15 cellular contexts compared by ENCODE assay signal in genomic region chr2:100852999-100853908, GRCh38. TPM values are rescaled to one million over a fixed set of nuclear protein-coding genes. Genes with fewer than 3 reads are reported as not detected.
DNase-seq lines count a peak whose midpoint lies in the region; ATAC-seq and TF ChIP-seq lines count a peak whose summit lies in the region.
"Had no signal": no experiment of that assay in that cellular context is flagged by ENCODE, and none has a peak within 500 bp of the region (broad histone marks: within the 10 kb centered on the region; RNA-seq: fewer than 3 reads in every experiment).

No MANE protein-coding gene starts in this region.

- no peaks in the 10 kb centered on the region for H3K9me3 Mint-ChIP-seq in natural killer cell treated with Interleukin-12 subunit alpha and Interleukin-12 subunit beta and Interleukin-15 and Interleukin-18, amount 100 ng/mL, for 72 hours
- H3K9me3 Mint-ChIP-seq: activated T-cell treated with anti-CD3 and anti-CD28 coated beads, Interleukin-2, amount 50 U/mL, for 72 hours; CD4-positive, alpha-beta T cell had no signal

- no peak for TF ChIP-seq EP300 in Ishikawa (IDR thresholded peaks at IDR 0.05; ENCODE audit: borderline replicate concordance)

- peak; percentile 3 for DNase-seq in DMS153 (lab: John Stamatoyannopoulos, UW)
- DNase-seq in DMS153 treated with DMSO at 0.1 percent for 48 hours (lab: John Stamatoyannopoulos, UW; ENCODE audit: unreplicated experiment): no peak
- DNase-seq in SKM-1 (lab: John Stamatoyannopoulos, UW; ENCODE audit: unreplicated experiment): peak; percentile 17
- DNase-seq in iris pigment epithelial cell (ENCODE audit: low read depth): peak; percentile 16
- no peak for DNase-seq in natural killer cell treated with Interleukin-12 subunit alpha and Interleukin-12 subunit beta and Interleukin-15 and Interleukin-18, amount 100 ng/mL, for 72 hours (ENCODE audit: low spot score)
- DNase-seq in DMS114 treated with DMSO at 0.1 percent for 48 hours (lab: John Stamatoyannopoulos, UW; ENCODE audit: unreplicated experiment): no peak
- DNase-seq: activated CD4-positive, alpha-beta T cell treated with anti-CD3 and anti-CD28 coated beads for 1 hour; activated T-cell treated with anti-CD3 and anti-CD28 coated beads, Interleukin-2, amount 50 U/mL, for 72 hours; aorta; CD4-positive, alpha-beta T cell; dorsolateral prefrontal cortex; foreskin fibroblast; NCI-H1694 had no signal

- H3K36me3 Mint-ChIP-seq in natural killer cell treated with Interleukin-12 subunit alpha and Interleukin-12 subunit beta and Interleukin-15 and Interleukin-18, amount 100 ng/mL, for 72 hours: no peaks in the 10 kb centered on the region

- no peaks in the 10 kb centered on the region for H3K4me1 Mint-ChIP-seq in natural killer cell treated with Interleukin-12 subunit alpha and Interleukin-12 subunit beta and Interleukin-15 and Interleukin-18, amount 100 ng/mL, for 72 hours (ENCODE audit: low read depth in 2 of 2)

- ATAC-seq in natural killer cell treated with Interleukin-12 subunit alpha and Interleukin-12 subunit beta and Interleukin-15 and Interleukin-18, amount 100 ng/mL, for 72 hours: no peak
- no peak for ATAC-seq in HG03095 (IDR thresholded peaks at IDR 0.05; ENCODE audit: unreplicated experiment)
- ATAC-seq: activated T-cell treated with anti-CD3 and anti-CD28 coated beads, Interleukin-2, amount 50 U/mL, for 72 hours had no signal

- H3K27ac Mint-ChIP-seq in natural killer cell treated with Interleukin-12 subunit alpha and Interleukin-12 subunit beta and Interleukin-15 and Interleukin-18, amount 100 ng/mL, for 72 hours: no peak overlapping the region
- H3K27ac Mint-ChIP-seq: activated T-cell treated with anti-CD3 and anti-CD28 coated beads, Interleukin-2, amount 50 U/mL, for 72 hours; CD4-positive, alpha-beta T cell had no signal

- TF ChIP-seq RAD21 in Ishikawa (IDR thresholded peaks at IDR 0.05; ENCODE audit: low read depth): no peak; the same call in 1 of the 2 replicates

- H3K4me3 Mint-ChIP-seq in natural killer cell treated with Interleukin-12 subunit alpha and Interleukin-12 subunit beta and Interleukin-15 and Interleukin-18, amount 100 ng/mL, for 72 hours: no peak overlapping the region
- H3K4me3 Mint-ChIP-seq: activated T-cell treated with anti-CD3 and anti-CD28 coated beads, Interleukin-2, amount 50 U/mL, for 72 hours; CD4-positive, alpha-beta T cell had no signal

- H3K27me3 Mint-ChIP-seq in natural killer cell treated with Interleukin-12 subunit alpha and Interleukin-12 subunit beta and Interleukin-15 and Interleukin-18, amount 100 ng/mL, for 72 hours: peaks cover 13 to 27% of the 10 kb centered on the region in 2 donors
- H3K27me3 Mint-ChIP-seq: CD4-positive, alpha-beta T cell had no signal

TF ChIP-seq in Ishikawa, 13 proteins besides CTCF, POLR2A, EP300 and RAD21:
- peak; percentile 40; the same call in 1 of the 2 replicates for TF ChIP-seq MAX (IDR thresholded peaks at IDR 0.05)
- 0 out of 2 replicates have a peak, but pooled peaks have one; percentile 23 for TF ChIP-seq TEAD4 (IDR thresholded peaks at IDR 0.05)
- TF ChIP-seq CEBPB (IDR thresholded peaks at IDR 0.05): 0 out of 2 replicates have a peak, but pooled peaks have one; percentile 50
- TF ChIP-seq USF1 (IDR thresholded peaks at IDR 0.05): no peak

RNA-seq across cellular contexts. Expression of gene NPAS2, which starts 33.3 kb away (rescaled TPM):
- under 1 TPM; 0.31 to 0.53 TPM for total RNA-seq in natural killer cell treated with Interleukin-12 subunit alpha and Interleukin-12 subunit beta and Interleukin-15 and Interleukin-18, amount 100 ng/mL, for 72 hours

Comparison
In these comparisons a context has a peak if more than half of its experiments do, and no peak if none do; other contexts are left out.
1. DNase-seq: peak in DMS153 (single experiment), SKM-1 (single experiment) and iris pigment epithelial cell (single experiment); none in DMS153 treated with DMSO at 0.1 percent for 48 hours (single experiment), natural killer cell treated with Interleukin-12 subunit alpha and Interleukin-12 subunit beta and Interleukin-15 and Interleukin-18, amount 100 ng/mL, for 72 hours (single experiment) and DMS114 treated with DMSO at 0.1 percent for 48 hours (single experiment).